Comparison of ENCODE assay signal across 1 cellular context in the genomic region with DNA sequence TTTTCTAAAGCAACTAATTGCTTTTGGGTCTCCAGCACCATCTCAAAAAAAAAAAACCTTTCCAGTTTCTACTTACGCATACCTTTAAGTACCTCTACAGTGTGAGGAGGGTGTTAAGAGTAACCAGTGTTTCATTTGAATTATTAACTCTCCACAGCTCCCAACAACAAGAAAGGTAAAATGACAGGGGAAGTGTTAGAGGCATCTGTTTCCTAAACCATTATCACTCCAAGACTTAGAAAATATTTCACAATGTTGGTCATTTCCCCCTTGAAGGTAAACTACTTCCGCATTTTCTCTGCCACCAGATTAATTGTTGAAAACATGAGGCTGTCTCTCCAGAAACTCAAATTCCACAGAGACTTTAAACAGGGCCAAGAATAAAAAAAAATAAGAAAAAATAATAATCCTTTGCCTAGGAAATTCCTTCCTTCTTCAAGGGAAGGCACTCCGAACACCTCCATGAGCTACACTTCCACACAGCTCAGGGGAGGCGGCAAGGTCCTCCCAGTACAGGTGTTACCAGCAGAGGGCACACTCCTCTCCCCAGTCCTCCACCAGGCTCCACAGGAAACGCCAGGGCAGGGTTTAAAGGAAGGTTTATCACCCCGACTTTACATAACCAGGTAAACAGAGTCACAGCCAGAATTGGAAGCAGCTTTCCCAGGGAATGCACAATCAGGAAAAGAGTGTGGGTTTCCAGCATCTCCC.
TF ChIP-seq lines count a peak whose summit lies in the region.

No MANE protein-coding gene starts in this region.

TF ChIP-seq in HepG2, 621 proteins besides CTCF, POLR2A, EP300 and RAD21:
- TF ChIP-seq, protein P1, sequence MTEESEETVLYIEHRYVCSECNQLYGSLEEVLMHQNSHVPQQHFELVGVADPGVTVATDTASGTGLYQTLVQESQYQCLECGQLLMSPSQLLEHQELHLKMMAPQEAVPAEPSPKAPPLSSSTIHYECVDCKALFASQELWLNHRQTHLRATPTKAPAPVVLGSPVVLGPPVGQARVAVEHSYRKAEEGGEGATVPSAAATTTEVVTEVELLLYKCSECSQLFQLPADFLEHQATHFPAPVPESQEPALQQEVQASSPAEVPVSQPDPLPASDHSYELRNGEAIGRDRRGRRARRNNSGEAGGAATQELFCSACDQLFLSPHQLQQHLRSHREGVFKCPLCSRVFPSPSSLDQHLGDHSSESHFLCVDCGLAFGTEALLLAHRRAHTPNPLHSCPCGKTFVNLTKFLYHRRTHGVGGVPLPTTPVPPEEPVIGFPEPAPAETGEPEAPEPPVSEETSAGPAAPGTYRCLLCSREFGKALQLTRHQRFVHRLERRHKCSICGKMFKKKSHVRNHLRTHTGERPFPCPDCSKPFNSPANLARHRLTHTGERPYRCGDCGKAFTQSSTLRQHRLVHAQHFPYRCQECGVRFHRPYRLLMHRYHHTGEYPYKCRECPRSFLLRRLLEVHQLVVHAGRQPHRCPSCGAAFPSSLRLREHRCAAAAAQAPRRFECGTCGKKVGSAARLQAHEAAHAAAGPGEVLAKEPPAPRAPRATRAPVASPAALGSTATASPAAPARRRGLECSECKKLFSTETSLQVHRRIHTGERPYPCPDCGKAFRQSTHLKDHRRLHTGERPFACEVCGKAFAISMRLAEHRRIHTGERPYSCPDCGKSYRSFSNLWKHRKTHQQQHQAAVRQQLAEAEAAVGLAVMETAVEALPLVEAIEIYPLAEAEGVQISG (CRISPR knock-in tag; IDR thresholded peaks at IDR 0.05), result peak; percentile 46
